Comparison of ENCODE assay signal across 12 cellular contexts in genomic region chr4:40918330-40918729, GRCh38.
A peak's percentile ranks its signal among the peaks of the same experiment; 100 is the strongest.
DNase-seq lines count a peak whose midpoint lies in the region; ATAC-seq, FAIRE-seq and TF ChIP-seq lines count a peak whose summit lies in the region.
"Had no signal": no experiment of that assay in that cellular context is flagged by ENCODE, and none has a peak within 500 bp of the region (broad histone marks: within the 10 kb centered on the region; RNA-seq: fewer than 3 reads in every experiment).

No MANE protein-coding gene starts in this region.

- no peaks in the 10 kb centered on the region; the same call in 1 of the 2 replicates for H3K9me3 ChIP-seq in AG04450 (ENCODE audit: control insufficient read depth, insufficient read depth, low read length)

- no peak overlapping the region for H3K4me3 ChIP-seq in AG04450 (ENCODE audit: low read depth, low read length)
- no peak overlapping the region for H3K4me3 ChIP-seq in astrocyte of the cerebellum (ENCODE audit: low read depth, low read length)
- no peak overlapping the region for H3K4me3 ChIP-seq in lower leg skin (ENCODE audit: low read depth, poor library complexity, severe bottlenecking)

- no peak overlapping the region for H3K4me3 Mint-ChIP-seq in activated CD4-positive, alpha-beta memory T cell treated with anti-CD3 and anti-CD28 coated beads for 36 hours
- H3K4me3 Mint-ChIP-seq: activated naive CD4-positive, alpha-beta T cell treated with anti-CD3 and anti-CD28 coated beads, Interleukin-2, amount 50 U/mL, for 24 hours had no signal

- H3K27me3 Mint-ChIP-seq in activated CD4-positive, alpha-beta memory T cell treated with anti-CD3 and anti-CD28 coated beads for 36 hours, result peaks cover 5% of the 10 kb centered on the region
- H3K27me3 Mint-ChIP-seq: activated naive CD4-positive, alpha-beta T cell treated with anti-CD3 and anti-CD28 coated beads, Interleukin-2, amount 50 U/mL, for 24 hours had no signal

- in situ Hi-C loops in astrocyte of the cerebellum (cut with HindIII; ENCODE audit: low sequenced_read_pairs), result no loop called here

- WGBS in lower leg skin, 2 donors, result 29 to 33% methylated on average over 4 of the region's 4 CpGs

- FAIRE-seq in HTR-8/SVneo (lab: Jason Lieb, UNC), result no peak

- H3K27me3 ChIP-seq in AG04450 (ENCODE audit: control insufficient read depth, insufficient read depth, low read length), result no peaks in the 10 kb centered on the region

- H3K27ac Mint-ChIP-seq in activated CD4-positive, alpha-beta memory T cell treated with anti-CD3 and anti-CD28 coated beads for 36 hours, result no peak overlapping the region

- intact Hi-C loops in lower leg skin (cut with DNase I; ENCODE audit: low total_unique reads), result no loop called here
- intact Hi-C loops in activated CD4-positive, alpha-beta memory T cell treated with anti-CD3 and anti-CD28 coated beads for 36 hours (cut with micrococcal nuclease), result no loop called here

- no peak overlapping the region for H3K27ac ChIP-seq in AG04450 (ENCODE audit: low read depth, low read length)

- TF ChIP-seq CTCF in AG04450 (IDR thresholded peaks at IDR 0.05; ENCODE audit: low read depth, low read length) (no peak), astrocyte of the cerebellum (IDR thresholded peaks at IDR 0.05; ENCODE audit: low read depth, low read length, missing control alignments) (no peak), lower leg skin (IDR thresholded peaks at IDR 0.05) (no peak), GM20000 (IDR thresholded peaks at IDR 0.05; ENCODE audit: extremely low read depth, missing control alignments) (no peak)

- H3K36me3 Mint-ChIP-seq in activated CD4-positive, alpha-beta memory T cell treated with anti-CD3 and anti-CD28 coated beads for 36 hours, result no peaks in the 10 kb centered on the region
- H3K36me3 Mint-ChIP-seq: activated naive CD4-positive, alpha-beta T cell treated with anti-CD3 and anti-CD28 coated beads, Interleukin-2, amount 50 U/mL, for 24 hours had no signal

- H3K4me1 Mint-ChIP-seq in activated CD4-positive, alpha-beta memory T cell treated with anti-CD3 and anti-CD28 coated beads for 36 hours (ENCODE audit: low read depth), result peaks cover 26% of the 10 kb centered on the region

- POLR2A ChIA-PET in AG04450 (lab: Yijun Ruan, JAX), result no interaction called here
- POLR2A ChIA-PET in activated CD4-positive, alpha-beta memory T cell treated with anti-CD3 and anti-CD28 coated beads for 36 hours (lab: Charles Lee), result no interaction called here

- TF ChIP-seq POLR2A in lower leg skin (IDR thresholded peaks at IDR 0.05), result no peak

- ATAC-seq in HG02938 (IDR thresholded peaks at IDR 0.05; ENCODE audit: unreplicated experiment) (no peak), GM18502 (IDR thresholded peaks at IDR 0.05; ENCODE audit: poor library complexity, unreplicated experiment) (no peak)

- H3K9me3 Mint-ChIP-seq in activated CD4-positive, alpha-beta memory T cell treated with anti-CD3 and anti-CD28 coated beads for 36 hours, result peaks cover 5% of the 10 kb centered on the region
- H3K9me3 Mint-ChIP-seq: activated naive CD4-positive, alpha-beta T cell treated with anti-CD3 and anti-CD28 coated beads, Interleukin-2, amount 50 U/mL, for 24 hours had no signal

- DNase-seq in AG04450 (ENCODE audit: low read depth, low spot score), result peak; percentile 41
- peak; percentile 21 for DNase-seq in HTR-8/SVneo (ENCODE audit: insufficient read length, low spot score)
- peak; percentile 24 for DNase-seq in astrocyte of the cerebellum (ENCODE audit: low read depth)
- DNase-seq in lower leg skin (ENCODE audit: low spot score in 2 of 2), result peak; percentile 83 to 95
- no peak for DNase-seq in activated CD4-positive, alpha-beta memory T cell treated with anti-CD3 and anti-CD28 coated beads for 36 hours
- no peak for DNase-seq in GM20000 (ENCODE audit: low spot score)
- DNase-seq: GDM1, GOT3, trophoblast cell had no signal

- CTCF ChIA-PET in AG04450 (lab: Charles Lee), result interaction anchor here (0.6 to 3.2 kb wide), 9 partner anchors 8 to 341 kb away, joined by 3 to 10 read pairs (median 6); no protein-coding TSS in a partner anchor
- CTCF ChIA-PET in activated CD4-positive, alpha-beta memory T cell treated with anti-CD3 and anti-CD28 coated beads for 36 hours (lab: Charles Lee), result interaction anchor here (0.7 to 2.7 kb wide), 6 partner anchors 9 to 77 kb away, joined by 3 to 25 read pairs (median 4); no protein-coding TSS in a partner anchor

Comparison
In these comparisons a context has a peak if more than half of its experiments do, and no peak if none do; other contexts are left out.
1. DNase-seq: peak in AG04450 (single experiment), HTR-8/SVneo (single experiment), astrocyte of the cerebellum (single experiment) and lower leg skin (2 of 2); none in activated CD4-positive, alpha-beta memory T cell treated with anti-CD3 and anti-CD28 coated beads for 36 hours (single experiment) and GM20000 (single experiment).